ENCODE assay signal across 8 cellular contexts in genomic region chr9:132242621-132243155, GRCh38.
A peak's percentile ranks its signal among the peaks of the same experiment; 100 is the strongest.
DNase-seq lines count a peak whose midpoint lies in the region; ATAC-seq and TF ChIP-seq lines count a peak whose summit lies in the region.

No MANE protein-coding gene starts in this region.

- no peak for TF ChIP-seq POLR2A in breast epithelium (IDR thresholded peaks at IDR 0.05)

- H3K4me1 ChIP-seq in breast epithelium = no peaks in the 10 kb centered on the region

- H3K27me3 ChIP-seq in BJ (ENCODE audit: control insufficient read depth, insufficient read depth, low read length) (peaks cover 31% of the 10 kb centered on the region), breast epithelium (peaks cover 0 to 7% of the 10 kb centered on the region in 2 donors)

- TF ChIP-seq CTCF in BJ (IDR thresholded peaks at IDR 0.05; ENCODE audit: insufficient read depth, low read depth, low read length) = no peak
- no peak for TF ChIP-seq CTCF in breast epithelium (IDR thresholded peaks at IDR 0.05)

- H3K9me3 Mint-ChIP-seq in naive B cell = no peaks in the 10 kb centered on the region

- H3K36me3 Mint-ChIP-seq in naive B cell = no peaks in the 10 kb centered on the region

- DNase-seq in BJ (ENCODE audit: low read depth) (no peak), HuH-7.5 (ENCODE audit: low spot score) (peak; percentile 60), breast epithelium (ENCODE audit: low spot score in 2 of 2) (no peak), naive B cell (no peak), GF-D8 (lab: John Stamatoyannopoulos, UW) (no peak)
- no peak for DNase-seq in activated effector memory CD4-positive, alpha-beta T cell treated with Interleukin-2 at 50 U/mL for 16 hours

- H3K27ac ChIP-seq in breast epithelium = no peak overlapping the region

- H3K9me3 ChIP-seq in breast epithelium = no peaks in the 10 kb centered on the region

- H3K4me3 ChIP-seq in BJ (ENCODE audit: low read depth, low read length) = peak overlapping the region; percentile 51
- peak overlapping the region; percentile 55 to 88 (median 68) for H3K4me3 ChIP-seq in breast epithelium

- POLR2A ChIA-PET in BJ (lab: Charles Lee) = no interaction called here

- H3K27ac Mint-ChIP-seq in naive B cell = peak overlapping the region; percentile 84 to 98 (median 94)

- no peak for ATAC-seq in naive B cell (ENCODE audit: low read depth in 2 of 2)
- ATAC-seq in HG02588 (IDR thresholded peaks at IDR 0.05; ENCODE audit: unreplicated experiment) = no peak
- no peak for ATAC-seq in HG02759 (IDR thresholded peaks at IDR 0.05; ENCODE audit: unreplicated experiment)

- H3K27me3 Mint-ChIP-seq in naive B cell = peaks cover 0 to 21% (median 6%) of the 10 kb centered on the region in 3 donors

- peak overlapping the region; percentile 94 to 100 (median 96) for H3K4me3 Mint-ChIP-seq in naive B cell

- intact Hi-C loops in breast epithelium (cut with DNase I; ENCODE audit: low total_unique reads) = no loop called here

- CTCF ChIA-PET in BJ (lab: Yijun Ruan, JAX) = interaction anchor here (0.8 kb wide), 2 partner anchors 24 to 426 kb away, joined by 3 read pairs; no protein-coding TSS in a partner anchor

- H3K4me1 Mint-ChIP-seq in naive B cell = peaks cover 13 to 18% (median 16%) of the 10 kb centered on the region in 3 donors

- H3K36me3 ChIP-seq in BJ (ENCODE audit: control insufficient read depth, insufficient read depth, low read length) (no peaks in the 10 kb centered on the region), breast epithelium (no peaks in the 10 kb centered on the region)
